In genomic region chr3:60053518-60054265, GRCh38 we compare ENCODE assay signal across 13 cellular contexts.
DNase-seq lines count a peak whose midpoint lies in the region; ATAC-seq and TF ChIP-seq lines count a peak whose summit lies in the region.
"Had no signal": no experiment of that assay in that cellular context is flagged by ENCODE, and none has a peak within 500 bp of the region (broad histone marks: within the 10 kb centered on the region; RNA-seq: fewer than 3 reads in every experiment).

No MANE protein-coding gene starts in this region.

- 0 out of 2 replicates have a peak, but pooled peaks cover 3% of the 10 kb centered on the region for H3K36me3 ChIP-seq in GM23338 (ENCODE audit: insufficient read depth)
- no peaks in the 10 kb centered on the region for H3K36me3 ChIP-seq in H7 (replicated peaks; ENCODE audit: control insufficient read depth, insufficient read depth, low read length)
- H3K36me3 ChIP-seq: sigmoid colon had no signal

- POLR2A ChIA-PET in naive thymus-derived CD8-positive, alpha-beta T cell (lab: Charles Lee), result interaction anchor here (0.7 kb wide), 1 partner anchor 45 kb away, joined by 3 read pairs; no protein-coding TSS in a partner anchor

- peak overlapping the region; percentile 61; the same call in 1 of the 2 replicates for H3K27ac Mint-ChIP-seq in GM23338
- peak overlapping the region in 1 of 10 donors; percentile 10 for H3K27ac Mint-ChIP-seq in naive thymus-derived CD8-positive, alpha-beta T cell

- no peaks in the 10 kb centered on the region for H3F3A ChIP-seq in GM23338 (replicated peaks; ENCODE audit: low read depth)

- ATAC-seq in GM23338, result no peak
- no peak for ATAC-seq in GM18505 (IDR thresholded peaks at IDR 0.05; ENCODE audit: unreplicated experiment)
- no peak for ATAC-seq in naive thymus-derived CD8-positive, alpha-beta T cell

- H3K4me2 ChIP-seq in GM23338, result no peak overlapping the region

- H3K27me3 Mint-ChIP-seq in GM23338 (ENCODE audit: insufficient read depth, low read depth, poor library complexity), result no peaks in the 10 kb centered on the region
- H3K27me3 Mint-ChIP-seq in naive thymus-derived CD8-positive, alpha-beta T cell, result no peaks in the 10 kb centered on the region

- H3K9me2 ChIP-seq in GM23338 (ENCODE audit: insufficient read depth), result peaks cover 19% of the 10 kb centered on the region

- no peak overlapping the region for H3K4me3 ChIP-seq in GM23338
- no peak overlapping the region for H3K4me3 ChIP-seq in H7 (ENCODE audit: insufficient read depth, low read depth, low read length)
- H3K4me3 ChIP-seq: sigmoid colon had no signal

- no peak for TF ChIP-seq POLR2A in GM18505 (IDR thresholded peaks at IDR 0.05; ENCODE audit: borderline replicate concordance, extremely low read depth, insufficient read depth, insufficient read length)

- 0 out of 3 replicates have a peak, but pooled peaks cover 3% of the 10 kb centered on the region for H3K4me1 Mint-ChIP-seq in GM23338
- peaks cover 21 to 27% (median 24%) of the 10 kb centered on the region in 4 donors for H3K4me1 Mint-ChIP-seq in naive thymus-derived CD8-positive, alpha-beta T cell

- H3K36me3 Mint-ChIP-seq in GM23338 (ENCODE audit: low read depth), result peaks cover 3% of the 10 kb centered on the region; the same call in 1 of the 3 replicates
- H3K36me3 Mint-ChIP-seq in naive thymus-derived CD8-positive, alpha-beta T cell, result peaks cover 0 to 7% (median 0%) of the 10 kb centered on the region in 3 donors

- DNase-seq in GM23338 (ENCODE audit: low spot score) (no peak), fibroblast of peridontal ligament (ENCODE audit: extremely low read depth) (peak; percentile 12), NCI-H69 (lab: John Stamatoyannopoulos, UW) (no peak), H7 (no peak)
- DNase-seq in activated CD4-positive, alpha-beta T cell treated with anti-CD3 and anti-CD28 coated beads, Interleukin-2, amount 50 U/mL, for 4 hours, result peak; percentile 52 to 59
- peak; percentile 17 for DNase-seq in stimulated activated CD8-positive, alpha-beta memory T cell treated with anti-CD3 and anti-CD28 coated beads, Interleukin-12 subunit alpha, Interleukin-12 subunit beta, amount 100 ng/mL, for 24 hours (ENCODE audit: extremely low read depth)
- DNase-seq in naive thymus-derived CD8-positive, alpha-beta T cell, result no peak
- DNase-seq: DMS79, Karpas-422, midbrain, Right ventricle myocardium superior, sigmoid colon had no signal

- H2AFZ ChIP-seq in GM23338, result no peak overlapping the region

- H3K4me3 Mint-ChIP-seq in GM23338, result no peak overlapping the region
- H3K4me3 Mint-ChIP-seq in naive thymus-derived CD8-positive, alpha-beta T cell, result no peak overlapping the region

- no peaks in the 10 kb centered on the region for H3K4me1 ChIP-seq in GM23338 (ENCODE audit: insufficient read depth)

- H4K20me1 ChIP-seq in GM23338 (replicated peaks; ENCODE audit: insufficient read depth), result no peaks in the 10 kb centered on the region

- no peak for TF ChIP-seq CTCF in GM23338 (conservative IDR thresholded peaks at IDR 0.05; ENCODE audit: low read depth in 2 of 2)

- peaks cover 14% of the 10 kb centered on the region; the same call in 2 of the 3 replicates for H3K9me3 Mint-ChIP-seq in GM23338
- peaks cover 0 to 12% (median 3%) of the 10 kb centered on the region in 9 donors for H3K9me3 Mint-ChIP-seq in naive thymus-derived CD8-positive, alpha-beta T cell

- no peaks in the 10 kb centered on the region for H3K79me2 ChIP-seq in GM23338 (replicated peaks; ENCODE audit: insufficient read depth)

- H3K27me3 ChIP-seq in GM23338 (ENCODE audit: insufficient read depth), result no peaks in the 10 kb centered on the region
- no peaks in the 10 kb centered on the region for H3K27me3 ChIP-seq in H7 (ENCODE audit: control insufficient read depth, insufficient read depth, low read length)
- H3K27me3 ChIP-seq: sigmoid colon had no signal

- H3K27ac ChIP-seq in GM23338 (ENCODE audit: low read depth), result no peak overlapping the region
- H3K27ac ChIP-seq: sigmoid colon had no signal

TF ChIP-seq in GM23338, 12 proteins besides CTCF, POLR2A, EP300 and RAD21 (continues in another document):
- no peak for TF ChIP-seq CREB1 (CRISPR knock-in tag; IDR thresholded peaks at IDR 0.05; ENCODE audit: low read depth)
- TF ChIP-seq NANOG (IDR thresholded peaks at IDR 0.05; ENCODE audit: borderline replicate concordance), result no peak
- TF ChIP-seq REST (IDR thresholded peaks at IDR 0.05; ENCODE audit: unreplicated experiment), result no peak
- TF ChIP-seq EZH2phosphoT487 (IDR thresholded peaks at IDR 0.05; ENCODE audit: unreplicated experiment), result no peak
- no peak for TF ChIP-seq EZH2 (IDR thresholded peaks at IDR 0.05; ENCODE audit: low read depth, unreplicated experiment)
- TF ChIP-seq ETS1 (IDR thresholded peaks at IDR 0.05), result no peak
- TF ChIP-seq JUNB (IDR thresholded peaks at IDR 0.05; ENCODE audit: unreplicated experiment), result no peak
- no peak for TF ChIP-seq ZNF331 (CRISPR knock-in tag; IDR thresholded peaks at IDR 0.05; ENCODE audit: low read depth)
- no peak for TF ChIP-seq POLR2AphosphoS5 (IDR thresholded peaks at IDR 0.05; ENCODE audit: low read depth)

Comparison
In these comparisons a context has a peak if more than half of its experiments do, and no peak if none do; other contexts are left out.
1. DNase-seq: peak in activated CD4-positive, alpha-beta T cell treated with anti-CD3 and anti-CD28 coated beads, Interleukin-2, amount 50 U/mL, for 4 hours (2 of 2), fibroblast of peridontal ligament (single experiment) and stimulated activated CD8-positive, alpha-beta memory T cell treated with anti-CD3 and anti-CD28 coated beads, Interleukin-12 subunit alpha, Interleukin-12 subunit beta, amount 100 ng/mL, for 24 hours (single experiment); none in GM23338 (single experiment), NCI-H69 (single experiment), H7 (single experiment) and naive thymus-derived CD8-positive, alpha-beta T cell (0 of 10).